ENCODE assay signal across 12 cellular contexts in the genomic region with DNA sequence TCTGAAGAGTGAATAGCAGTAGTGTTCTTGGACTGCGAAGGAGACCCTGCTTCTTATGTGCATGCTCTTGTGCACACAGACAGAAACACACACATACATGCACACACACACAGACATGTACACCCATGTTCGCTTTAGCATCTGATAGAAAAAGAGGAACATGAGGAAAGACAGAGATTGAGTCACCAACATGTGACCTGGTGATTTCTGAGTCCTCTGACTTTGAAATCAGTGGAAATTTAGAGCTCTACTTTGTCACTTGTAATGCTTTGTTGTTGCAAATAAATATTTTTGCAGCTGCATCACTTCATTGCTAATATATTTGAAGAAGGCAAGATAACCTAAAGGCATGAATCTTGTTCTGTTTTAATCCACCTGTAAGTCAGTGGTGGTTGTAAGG. TPM values are rescaled to one million over a fixed set of nuclear protein-coding genes. Genes with fewer than 3 reads are reported as not detected.
DNase-seq lines count a peak whose midpoint lies in the region; ATAC-seq and TF ChIP-seq lines count a peak whose summit lies in the region.
"Had no signal": no experiment of that assay in that cellular context is flagged by ENCODE, and none has a peak within 500 bp of the region (broad histone marks: within the 10 kb centered on the region; RNA-seq: fewer than 3 reads in every experiment).

No MANE protein-coding gene starts in this region.

- peaks cover 32% of the 10 kb centered on the region for H3K36me3 Mint-ChIP-seq in activated naive CD8-positive, alpha-beta T cell treated with anti-CD3 and anti-CD28 coated beads, Interleukin-2, amount 10 ng/mL, durations not matched to agents 7 days and 5 days
- H3K36me3 Mint-ChIP-seq in memory B cell: peaks cover 11% of the 10 kb centered on the region

- no peaks in the 10 kb centered on the region for H3K27me3 ChIP-seq in AG04450 (ENCODE audit: control insufficient read depth, insufficient read depth, low read length)
- H3K27me3 ChIP-seq: SJSA1 had no signal

- H3K4me3 Mint-ChIP-seq in activated naive CD8-positive, alpha-beta T cell treated with anti-CD3 and anti-CD28 coated beads, Interleukin-2, amount 10 ng/mL, durations not matched to agents 7 days and 5 days: peak overlapping the region; percentile 26
- H3K4me3 Mint-ChIP-seq in memory B cell: peak overlapping the region; percentile 44
- H3K4me3 Mint-ChIP-seq: neural crest cell had no signal

- H3K4me1 Mint-ChIP-seq in activated naive CD8-positive, alpha-beta T cell treated with anti-CD3 and anti-CD28 coated beads, Interleukin-2, amount 10 ng/mL, durations not matched to agents 7 days and 5 days: peaks cover 91% of the 10 kb centered on the region
- peaks cover 77% of the 10 kb centered on the region for H3K4me1 Mint-ChIP-seq in memory B cell

- DNase-seq in AG04450 (ENCODE audit: low read depth, low spot score): no peak
- DNase-seq in M059J (ENCODE audit: low read depth): peak; percentile 64
- no peak for DNase-seq in activated naive CD8-positive, alpha-beta T cell treated with anti-CD3 and anti-CD28 coated beads, Interleukin-2, amount 10 ng/mL, durations not matched to agents 7 days and 5 days
- DNase-seq in memory B cell (ENCODE audit: low spot score in 2 of 2): no peak
- no peak for DNase-seq in HEK293T (ENCODE audit: extremely low spot score)
- DNase-seq in NCI-H1417 treated with DMSO at 0.1 percent for 48 hours (lab: John Stamatoyannopoulos, UW): no peak
- DNase-seq: activated gamma-delta T cell treated with Interleukin-2 at 50 U/mL for 16 hours had no signal

- H3K27me3 Mint-ChIP-seq in activated naive CD8-positive, alpha-beta T cell treated with anti-CD3 and anti-CD28 coated beads, Interleukin-2, amount 10 ng/mL, durations not matched to agents 7 days and 5 days: no peaks in the 10 kb centered on the region
- H3K27me3 Mint-ChIP-seq in memory B cell: no peaks in the 10 kb centered on the region

- no peak for TF ChIP-seq CTCF in AG04450 (IDR thresholded peaks at IDR 0.05; ENCODE audit: low read depth, low read length)

- ATAC-seq in activated naive CD8-positive, alpha-beta T cell treated with anti-CD3 and anti-CD28 coated beads, Interleukin-2, amount 10 ng/mL, durations not matched to agents 7 days and 5 days (ENCODE audit: low read depth): no peak
- ATAC-seq in memory B cell (ENCODE audit: low read depth): peak; percentile 44
- no peak for ATAC-seq in HG02970 (IDR thresholded peaks at IDR 0.05; ENCODE audit: low FRiP score, unreplicated experiment)
- ATAC-seq in HG02884 (IDR thresholded peaks at IDR 0.05; ENCODE audit: unreplicated experiment): no peak

- POLR2A ChIA-PET in AG04450 (lab: Yijun Ruan, JAX): interaction anchor here (0.6 to 2.4 kb wide), 3 partner anchors 12 to 226 kb away, joined by 4 to 10 read pairs (median 4); a partner anchor contains a TSS
- POLR2A ChIA-PET in activated naive CD8-positive, alpha-beta T cell treated with anti-CD3 and anti-CD28 coated beads, Interleukin-2, amount 10 ng/mL, durations not matched to agents 7 days and 5 days (lab: Charles Lee): interaction anchor here (0.6 to 11.4 kb wide), 12 partner anchors 14 to 236 kb away, joined by 3 to 186 read pairs (median 4); a partner anchor contains a TSS
- POLR2A ChIA-PET in HEK293T (lab: Yijun Ruan, JAX): no interaction called here

- no peaks in the 10 kb centered on the region for H3K9me3 ChIP-seq in AG04450 (ENCODE audit: control insufficient read depth, insufficient read depth, low read length)
- H3K9me3 ChIP-seq: SJSA1 had no signal

- no peaks in the 10 kb centered on the region for H3K9me3 Mint-ChIP-seq in activated naive CD8-positive, alpha-beta T cell treated with anti-CD3 and anti-CD28 coated beads, Interleukin-2, amount 10 ng/mL, durations not matched to agents 7 days and 5 days
- no peaks in the 10 kb centered on the region for H3K9me3 Mint-ChIP-seq in memory B cell
- H3K9me3 Mint-ChIP-seq: neural crest cell had no signal

- H3K27ac Mint-ChIP-seq in activated naive CD8-positive, alpha-beta T cell treated with anti-CD3 and anti-CD28 coated beads, Interleukin-2, amount 10 ng/mL, durations not matched to agents 7 days and 5 days: peak overlapping the region; percentile 97
- H3K27ac Mint-ChIP-seq in memory B cell: peak overlapping the region; percentile 100

- CTCF ChIA-PET in AG04450 (lab: Charles Lee) (interaction anchor here (0.7 to 2.0 kb wide), 2 partner anchors 21 to 236 kb away, joined by 3 to 7 read pairs; no protein-coding TSS in a partner anchor), HEK293T (lab: Yijun Ruan, JAX) (no interaction called here)

- H3K27ac ChIP-seq in AG04450 (ENCODE audit: low read depth, low read length): peak overlapping the region; percentile 33
- H3K27ac ChIP-seq: C4-2B, SJSA1 had no signal

- H3K4me3 ChIP-seq in AG04450 (ENCODE audit: low read depth, low read length): no peak overlapping the region
- H3K4me3 ChIP-seq: SJSA1 had no signal

TF ChIP-seq in HEK293T, 16 proteins besides CTCF, POLR2A, EP300 and RAD21:
- no peak for TF ChIP-seq HDGF (IDR thresholded peaks at IDR 0.05; ENCODE audit: borderline replicate concordance)
- no peak for TF ChIP-seq ARNT (IDR thresholded peaks at IDR 0.05)
- TF ChIP-seq BHLHE40 (IDR thresholded peaks at IDR 0.05; ENCODE audit: borderline replicate concordance): no peak
- TF ChIP-seq SP1 (IDR thresholded peaks at IDR 0.05): no peak
- no peak for TF ChIP-seq NFRKB (IDR thresholded peaks at IDR 0.05)
- TF ChIP-seq FOXA1 (IDR thresholded peaks at IDR 0.05): no peak
- no peak for TF ChIP-seq SUZ12 (IDR thresholded peaks at IDR 0.05)
- no peak for TF ChIP-seq FOXM1 (IDR thresholded peaks at IDR 0.05; ENCODE audit: borderline replicate concordance)
- no peak for TF ChIP-seq ZNF384 (IDR thresholded peaks at IDR 0.05)
- TF ChIP-seq CTBP1 (IDR thresholded peaks at IDR 0.05; ENCODE audit: borderline replicate concordance): no peak
- no peak for TF ChIP-seq TARDBP (IDR thresholded peaks at IDR 0.05)
- TF ChIP-seq L3MBTL2 (conservative IDR thresholded peaks at IDR 0.05): no peak
- TF ChIP-seq FOXK2 (IDR thresholded peaks at IDR 0.05): no peak
- TF ChIP-seq ELF4 (IDR thresholded peaks at IDR 0.05): no peak
- no peak for TF ChIP-seq LEF1 (IDR thresholded peaks at IDR 0.05; ENCODE audit: borderline replicate concordance)

RNA-seq across cellular contexts. Expression of a gene that starts 23.8 kb away (rescaled TPM):
- 1,799 and 1,817 TPM in 2 replicates for polyA plus RNA-seq in AG04450 (2011; rRNA removed)
- 2,797 and 2,845 TPM in 2 replicates for polyA minus RNA-seq in AG04450 (2011; rRNA and poly(A)+ RNA removed)
- 405 and 667 TPM in 2 replicates for total RNA-seq in M059J (2014; rRNA removed; shearing (Covaris generic))
- total RNA-seq in activated naive CD8-positive, alpha-beta T cell treated with anti-CD3 and anti-CD28 coated beads, Interleukin-2, amount 10 ng/mL, durations not matched to agents 7 days and 5 days: 100 to 1,000 TPM; 551 to 555 TPM
